16 cellular contexts compared by ENCODE assay signal in genomic region chr11:126358763-126359160, GRCh38. TPM values are rescaled to one million over a fixed set of nuclear protein-coding genes. Genes with fewer than 3 reads are reported as not detected.
DNase-seq lines count a peak whose midpoint lies in the region; TF ChIP-seq lines count a peak whose summit lies in the region.
"Had no signal": no experiment of that assay in that cellular context is flagged by ENCODE, and none has a peak within 500 bp of the region (broad histone marks: within the 10 kb centered on the region; RNA-seq: fewer than 3 reads in every experiment).

No MANE protein-coding gene starts in this region.

- no peak overlapping the region for H3K27ac Mint-ChIP-seq in nephron progenitor cell
- H3K27ac Mint-ChIP-seq: B cell; effector memory CD8-positive, alpha-beta T cell had no signal

- H3K9me3 Mint-ChIP-seq in nephron progenitor cell, result no peaks in the 10 kb centered on the region
- H3K9me3 Mint-ChIP-seq: effector memory CD8-positive, alpha-beta T cell had no signal

- H3K4me1 Mint-ChIP-seq in nephron progenitor cell, result peaks cover 80% of the 10 kb centered on the region

- peaks cover 3% of the 10 kb centered on the region for H3K27me3 Mint-ChIP-seq in nephron progenitor cell (ENCODE audit: low read depth, poor library complexity)
- H3K27me3 Mint-ChIP-seq: B cell; effector memory CD8-positive, alpha-beta T cell had no signal

- no peaks in the 10 kb centered on the region for H3K36me3 Mint-ChIP-seq in nephron progenitor cell (ENCODE audit: low read depth)

- intact Hi-C loops in dorsolateral prefrontal cortex (cut with DNase I) (loop anchor here in 1 of 2 donors (5.0 kb wide), 1 partner anchor 34 kb away; no protein-coding TSS in a partner anchor), tibial artery (cut with DNase I; ENCODE audit: low total_unique reads) (loop anchor here (5.0 kb wide), 1 partner anchor 54 kb away; no protein-coding TSS in a partner anchor)

- H3K36me3 ChIP-seq in tibial artery, result no peaks in the 10 kb centered on the region
- H3K36me3 ChIP-seq: cardiac muscle cell had no signal

- no peaks in the 10 kb centered on the region for H3K9me3 ChIP-seq in tibial artery

- H3K27ac ChIP-seq in dorsolateral prefrontal cortex (peak overlapping the region in 53 of 59 donors; percentile 56 to 98 (median 91)), tibial artery (peak overlapping the region; percentile 85)
- H3K27ac ChIP-seq: cardiac muscle cell had no signal

- peaks cover 0 to 69% (median 51%) of the 10 kb centered on the region in 4 donors for H3K4me1 ChIP-seq in tibial artery

- peak overlapping the region; percentile 42 for H3K4me3 Mint-ChIP-seq in nephron progenitor cell
- H3K4me3 Mint-ChIP-seq: B cell; effector memory CD8-positive, alpha-beta T cell had no signal

- no peak for TF ChIP-seq POLR2A in NB4 (IDR thresholded peaks at IDR 0.05; ENCODE audit: extremely low read depth, insufficient read length)

- H3K27me3 ChIP-seq in dorsolateral prefrontal cortex (no peaks in the 10 kb centered on the region), tibial artery (no peaks in the 10 kb centered on the region)
- H3K27me3 ChIP-seq: cardiac muscle cell had no signal

- H3K4me3 ChIP-seq in NB4 (ENCODE audit: low read depth, low read length), result peak overlapping the region; percentile 94
- peak overlapping the region in 4 of 59 donors; percentile 27 to 88 (median 72) for H3K4me3 ChIP-seq in dorsolateral prefrontal cortex
- no peak overlapping the region for H3K4me3 ChIP-seq in tibial artery
- H3K4me3 ChIP-seq: cardiac muscle cell had no signal

- DNase-seq in NB4 (ENCODE audit: low read depth), result no peak
- DNase-seq in dorsolateral prefrontal cortex, result peak in 1 of 10 donors; percentile 39
- no peak for DNase-seq in nephron progenitor cell
- peak in 1 of 2 donors; percentile 60 for DNase-seq in tibial artery
- no peak for DNase-seq in NCI-H146 (lab: John Stamatoyannopoulos, UW)
- DNase-seq in hippocampal formation (lab: John Stamatoyannopoulos, UW), result no peak
- DNase-seq in HT-29 (ENCODE audit: low spot score), result no peak
- DNase-seq in effector CD8-positive, alpha-beta T cell (lab: John Stamatoyannopoulos, UW), result no peak
- DNase-seq: activated CD4-positive, alpha-beta T cell treated with anti-CD3 and anti-CD28 coated beads for 4 hours; activated naive CD4-positive, alpha-beta T cell treated with anti-CD3 and anti-CD28 coated beads, Interleukin-2, amount 50 U/mL, for 16 hours; effector memory CD8-positive, alpha-beta T cell; NCI-H1436 treated with DMSO at 0.1 percent for 48 hours; NCI-H345; SIG-M5 had no signal

- TF ChIP-seq CTCF in NB4 (IDR thresholded peaks at IDR 0.05; ENCODE audit: low read depth, low read length) (no peak), dorsolateral prefrontal cortex (IDR thresholded peaks at IDR 0.05 in 54 of 56, conservative IDR thresholded peaks at IDR 0.05 in 2 of 56; ENCODE audit: low read depth in 1 of 56, partially characterized antibody in 56 of 56) (no peak), nephron progenitor cell (IDR thresholded peaks at IDR 0.05) (no peak), tibial artery (IDR thresholded peaks at IDR 0.05) (no peak)

RNA-seq across cellular contexts. Expression of gene ST3GAL4, which starts 3.3 kb away (rescaled TPM):
- 10 to 100 TPM; 19.8 to 70.4 (median 32.7) TPM for total RNA-seq in dorsolateral prefrontal cortex
- 140 and 158 TPM in 2 replicates for total RNA-seq in HT-29 (2014; rRNA removed; shearing (Covaris generic))

RNA-seq across cellular contexts. Expression of gene DCPS, which starts 54.9 kb away (rescaled TPM):
- total RNA-seq in dorsolateral prefrontal cortex, result 10 to 100 TPM in 85 of 120 experiments, 1 to 10 TPM in 35; 5.5 to 17.5 (median 10.9) TPM
- 51.0 and 63.2 TPM in 2 replicates for total RNA-seq in HT-29 (2014; rRNA removed; shearing (Covaris generic))
